In genomic region chr1:231806623-231807470, GRCh38 we compare ENCODE assay signal across 8 cellular contexts.
DNase-seq lines count a peak whose midpoint lies in the region; ATAC-seq lines count a peak whose summit lies in the region.

No MANE protein-coding gene starts in this region.

- DNase-seq in DMS 273 (lab: John Stamatoyannopoulos, UW; ENCODE audit: unreplicated experiment) (peak; percentile 90), NT2/D1 (ENCODE audit: low read depth, low spot score) (peak; percentile 78), astrocyte of the hippocampus (ENCODE audit: low read depth, low spot score) (peak; percentile 57), iPS-NIHi7 (ENCODE audit: extremely low spot score) (peak; percentile 93), HPDE6-E6E7 (ENCODE audit: extremely low spot score) (no peak)
- peak; percentile 27 to 31 for DNase-seq in stimulated activated CD4-positive, alpha-beta T cell treated with anti-CD3 and anti-CD28 coated beads, Interleukin-2, amount 100 ng/mL, for 48 hours

- no peaks in the 10 kb centered on the region for H3K36me3 ChIP-seq in NT2/D1 (ENCODE audit: insufficient read depth, insufficient read length, low read length)

- H3K9ac ChIP-seq in NT2/D1 (ENCODE audit: insufficient read length, low read depth) = no peak overlapping the region

- H3K4me3 ChIP-seq in NT2/D1 (ENCODE audit: insufficient read length, low read depth) = no peak overlapping the region

- no peaks in the 10 kb centered on the region for H3K4me1 ChIP-seq in NT2/D1 (ENCODE audit: insufficient read depth, insufficient read length)

- H3K27me3 ChIP-seq in NT2/D1 (ENCODE audit: insufficient read depth, insufficient read length) = no peaks in the 10 kb centered on the region

- ATAC-seq in GM19395 (IDR thresholded peaks at IDR 0.05; ENCODE audit: unreplicated experiment) (peak; percentile 96), HG03520 (IDR thresholded peaks at IDR 0.05; ENCODE audit: unreplicated experiment) (peak; percentile 90)

- no peaks in the 10 kb centered on the region for H3K9me3 ChIP-seq in NT2/D1 (ENCODE audit: insufficient read depth, low read length)
